In the genomic region with DNA sequence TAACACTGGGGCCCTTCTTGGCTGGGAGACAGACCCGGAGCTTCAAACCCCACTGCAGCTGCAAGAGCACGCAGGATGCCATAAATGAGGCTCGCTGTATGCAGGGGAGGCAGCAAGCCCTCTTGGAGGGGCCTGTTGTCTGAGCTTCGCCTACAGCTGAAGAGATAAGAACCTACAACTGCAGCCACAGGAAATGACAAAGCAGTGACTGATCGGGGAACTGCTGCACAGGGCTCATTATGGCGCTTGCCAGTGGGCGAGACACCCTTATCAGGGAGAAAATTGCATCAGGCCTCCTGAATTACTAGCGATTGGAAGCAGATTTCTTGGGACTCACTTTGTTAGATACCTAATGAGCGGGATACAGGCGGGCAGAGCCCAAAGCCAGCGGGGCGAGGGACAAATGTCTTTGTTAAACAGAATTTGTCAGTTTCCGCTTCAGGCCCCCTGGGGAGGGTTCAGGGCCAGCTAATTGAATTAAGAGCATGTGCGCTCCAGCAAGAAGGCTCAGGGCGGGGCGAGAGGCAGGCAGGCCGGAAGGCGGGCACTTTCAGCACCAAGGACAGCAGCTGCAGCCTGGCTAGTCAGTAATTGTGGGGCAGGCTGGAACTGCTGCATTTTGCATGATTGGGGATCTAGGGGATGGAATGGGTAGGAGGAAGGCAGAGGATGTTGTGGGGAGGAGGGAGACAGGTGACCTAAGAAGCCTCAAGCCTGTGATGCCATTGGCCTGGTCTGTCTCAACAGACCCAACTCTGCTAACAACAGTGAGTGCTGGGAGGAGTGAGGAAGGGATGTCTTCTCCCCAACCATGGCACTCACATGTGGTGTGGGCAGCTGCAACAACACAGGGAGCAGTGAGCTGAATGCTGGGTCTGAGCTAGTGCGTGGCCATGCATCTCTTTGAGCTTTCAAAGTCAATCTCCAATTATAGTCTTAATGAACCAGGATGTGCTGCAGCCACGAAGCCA, we compare ENCODE assay signal across 8 cellular contexts. TPM values are rescaled to one million over a fixed set of nuclear protein-coding genes. Genes with fewer than 3 reads are reported as not detected.
DNase-seq lines count a peak whose midpoint lies in the region; ATAC-seq and TF ChIP-seq lines count a peak whose summit lies in the region.

No MANE protein-coding gene starts in this region.

- no peaks in the 10 kb centered on the region for H3K36me3 ChIP-seq in right lobe of liver

- H3K4me3 ChIP-seq in right lobe of liver, result no peak overlapping the region

- CTCF ChIA-PET in activated CD4-positive, alpha-beta T cell treated with anti-CD3 and anti-CD28 coated beads, Interleukin-2, amount 10 ng/mL, durations not matched to agents 7 days and 5 days (lab: Charles Lee), result no interaction called here

- no peak for TF ChIP-seq CTCF in right lobe of liver (IDR thresholded peaks at IDR 0.05)

- peaks cover 4% of the 10 kb centered on the region for H3K4me1 Mint-ChIP-seq in activated CD4-positive, alpha-beta T cell treated with anti-CD3 and anti-CD28 coated beads, Interleukin-2, amount 10 ng/mL, durations not matched to agents 7 days and 5 days

- H3K9me3 Mint-ChIP-seq in activated CD4-positive, alpha-beta T cell treated with anti-CD3 and anti-CD28 coated beads, Interleukin-2, amount 10 ng/mL, durations not matched to agents 7 days and 5 days, result no peaks in the 10 kb centered on the region

- no peaks in the 10 kb centered on the region for H3K4me1 ChIP-seq in right lobe of liver

- no peaks in the 10 kb centered on the region for H3K27me3 Mint-ChIP-seq in activated CD4-positive, alpha-beta T cell treated with anti-CD3 and anti-CD28 coated beads, Interleukin-2, amount 10 ng/mL, durations not matched to agents 7 days and 5 days

- no peak overlapping the region for H3K4me3 Mint-ChIP-seq in activated CD4-positive, alpha-beta T cell treated with anti-CD3 and anti-CD28 coated beads, Interleukin-2, amount 10 ng/mL, durations not matched to agents 7 days and 5 days

- ATAC-seq in right lobe of liver, result peak; percentile 72 to 90 (median 78)
- ATAC-seq in GM18867 (IDR thresholded peaks at IDR 0.05; ENCODE audit: unreplicated experiment), result no peak

- intact Hi-C loops in right lobe of liver (cut with DNase I), result no loop called here

- DNase-seq in GM19238 (ENCODE audit: insufficient read length, low spot score) (peak; percentile 79), NCI-H2171 (lab: John Stamatoyannopoulos, UW) (peak; percentile 58), dedifferentiated amniotic fluid mesenchymal stem cell (ENCODE audit: extremely low spot score) (peak; percentile 70), right lobe of liver (peak; percentile 65 to 82 (median 71)), SKM-1 (lab: John Stamatoyannopoulos, UW; ENCODE audit: unreplicated experiment) (no peak)
- peak; percentile 87 for DNase-seq in activated CD4-positive, alpha-beta T cell treated with anti-CD3 and anti-CD28 coated beads, Interleukin-2, amount 10 ng/mL, durations not matched to agents 7 days and 5 days
- peak; percentile 36 for DNase-seq in stimulated activated CD8-positive, alpha-beta memory T cell treated with anti-CD3 and anti-CD28 coated beads, Interleukin-12 subunit alpha, Interleukin-12 subunit beta, amount 100 ng/mL, for 1 hour (ENCODE audit: low read depth)

- 9% methylated on average over 14 of the region's 20 CpGs for WGBS in right lobe of liver (ENCODE audit: insufficient coverage, low coverage, low lambda C conversion rate, missing lambda C conversion rate)

- H3K27ac ChIP-seq in right lobe of liver, result no peak overlapping the region

- H3K27me3 ChIP-seq in right lobe of liver, result no peaks in the 10 kb centered on the region

- no peaks in the 10 kb centered on the region for H3K36me3 Mint-ChIP-seq in activated CD4-positive, alpha-beta T cell treated with anti-CD3 and anti-CD28 coated beads, Interleukin-2, amount 10 ng/mL, durations not matched to agents 7 days and 5 days (ENCODE audit: low read depth)

- H3K9me3 ChIP-seq in right lobe of liver, result no peaks in the 10 kb centered on the region

- no peak overlapping the region for H3K27ac Mint-ChIP-seq in activated CD4-positive, alpha-beta T cell treated with anti-CD3 and anti-CD28 coated beads, Interleukin-2, amount 10 ng/mL, durations not matched to agents 7 days and 5 days

- POLR2A ChIA-PET in activated CD4-positive, alpha-beta T cell treated with anti-CD3 and anti-CD28 coated beads, Interleukin-2, amount 10 ng/mL, durations not matched to agents 7 days and 5 days (lab: Charles Lee), result no interaction called here

- no peak for TF ChIP-seq POLR2A in right lobe of liver (IDR thresholded peaks at IDR 0.05)

RNA-seq across cellular contexts. Expression of a gene that starts 55.3 kb away (rescaled TPM):
- not detected for total RNA-seq in activated CD4-positive, alpha-beta T cell treated with anti-CD3 and anti-CD28 coated beads, Interleukin-2, amount 10 ng/mL, durations not matched to agents 7 days and 5 days
- not detected for total RNA-seq in right lobe of liver
